ENCODE assay signal across 8 cellular contexts in genomic region chr17:77429985-77430752, GRCh38.
DNase-seq lines count a peak whose midpoint lies in the region; ATAC-seq and TF ChIP-seq lines count a peak whose summit lies in the region.

No MANE protein-coding gene starts in this region.

- H2AFZ ChIP-seq in PC-3 (ENCODE audit: low read length), result no peak overlapping the region

- no peak overlapping the region for H3K4me2 ChIP-seq in PC-3 (ENCODE audit: low read length)

- intact Hi-C loops in PC-3 (cut with micrococcal nuclease), result loop anchor here (1.0 to 5.0 kb wide), 2 partner anchors 67 to 99 kb away; no protein-coding TSS in a partner anchor

- H3K9me2 ChIP-seq in PC-3 (replicated peaks; ENCODE audit: low read length), result no peaks in the 10 kb centered on the region

- H3K9me3 Mint-ChIP-seq in activated T-helper 17 cell treated with anti-CD3 and anti-CD28 coated beads, Interleukin-2, amount 50 U/mL, for 72 hours, result no peaks in the 10 kb centered on the region
- no peaks in the 10 kb centered on the region for H3K9me3 Mint-ChIP-seq in neural crest cell

- peak overlapping the region; percentile 32; the same call in 1 of the 2 replicates for H3K27ac ChIP-seq in PC-3 (ENCODE audit: low read length)

- H3K9me3 ChIP-seq in PC-3 (ENCODE audit: low read length), result no peaks in the 10 kb centered on the region

- CTCF ChIA-PET in PC-3 (lab: Charles Lee), result interaction anchor here (0.6 to 1.0 kb wide), 6 partner anchors 15 to 107 kb away, joined by 3 to 11 read pairs (median 6); no protein-coding TSS in a partner anchor

- ATAC-seq in PC-3 (peak; percentile 21), GM21576 (IDR thresholded peaks at IDR 0.05; ENCODE audit: unreplicated experiment) (no peak)
- ATAC-seq in activated T-helper 17 cell treated with anti-CD3 and anti-CD28 coated beads, Interleukin-2, amount 50 U/mL, for 72 hours (replicated peaks), result peak; percentile 48

- TF ChIP-seq CTCF in AG10803 (conservative IDR thresholded peaks at IDR 0.05; ENCODE audit: low read length) (peak; percentile 74), GM20000 (IDR thresholded peaks at IDR 0.05; ENCODE audit: extremely low read depth, missing control alignments) (peak; percentile 81), PC-3 (conservative IDR thresholded peaks at IDR 0.05; ENCODE audit: low read depth, low read length) (peak; percentile 93), fibroblast of pulmonary artery (IDR thresholded peaks at IDR 0.05; ENCODE audit: low read length, missing control alignments) (peak; percentile 77), neural crest cell (conservative IDR thresholded peaks at IDR 0.05) (peak; percentile 80)

- BruUV-seq in PC-3 (replicated peaks; lab: Mats Ljungman, UMichigan), result no TSS peak

- H3K4me3 Mint-ChIP-seq in activated T-helper 17 cell treated with anti-CD3 and anti-CD28 coated beads, Interleukin-2, amount 50 U/mL, for 72 hours, result no peak overlapping the region
- peak overlapping the region; percentile 61 for H3K4me3 Mint-ChIP-seq in neural crest cell

- H3K9ac ChIP-seq in PC-3 (ENCODE audit: low read length), result no peak overlapping the region

- peaks cover 11% of the 10 kb centered on the region for H3F3A ChIP-seq in PC-3 (ENCODE audit: low read length, unreplicated experiment)

- POLR2A ChIA-PET in PC-3 (lab: Charles Lee; ENCODE audit: unreplicated experiment), result no interaction called here

- peaks cover 21% of the 10 kb centered on the region for H3K36me3 Mint-ChIP-seq in activated T-helper 17 cell treated with anti-CD3 and anti-CD28 coated beads, Interleukin-2, amount 50 U/mL, for 72 hours (ENCODE audit: low read depth)
- no peaks in the 10 kb centered on the region for H3K36me3 Mint-ChIP-seq in neural crest cell (ENCODE audit: low read depth)

- DNase-seq in AG10803 (ENCODE audit: low read depth) (peak; percentile 99), GM20000 (ENCODE audit: low spot score) (peak; percentile 75), PC-3 (peak; percentile 91), fibroblast of pulmonary artery (ENCODE audit: low read depth) (peak; percentile 97), neural crest cell (ENCODE audit: low read depth, low spot score) (peak; percentile 95), stromal cell of bone marrow (ENCODE audit: low read depth) (peak; percentile 99)

- H3K27ac Mint-ChIP-seq in activated T-helper 17 cell treated with anti-CD3 and anti-CD28 coated beads, Interleukin-2, amount 50 U/mL, for 72 hours, result peak overlapping the region; percentile 54
- peak overlapping the region; percentile 84 for H3K27ac Mint-ChIP-seq in neural crest cell (ENCODE audit: unreplicated experiment)

- H3K4me3 ChIP-seq in AG10803 (ENCODE audit: low read length) (no peak overlapping the region), PC-3 (ENCODE audit: low read length) (no peak overlapping the region), fibroblast of pulmonary artery (replicated peaks; ENCODE audit: low read depth, low read length) (no peak overlapping the region)

- peaks cover 22% of the 10 kb centered on the region for H4K20me1 ChIP-seq in PC-3 (ENCODE audit: low read length)

- peaks cover 50% of the 10 kb centered on the region for H3K4me1 ChIP-seq in PC-3 (ENCODE audit: insufficient read depth, low read length)

- H3K4me1 Mint-ChIP-seq in activated T-helper 17 cell treated with anti-CD3 and anti-CD28 coated beads, Interleukin-2, amount 50 U/mL, for 72 hours, result peaks cover 33% of the 10 kb centered on the region
- H3K4me1 Mint-ChIP-seq in neural crest cell, result peaks cover 73% of the 10 kb centered on the region

- no peaks in the 10 kb centered on the region for H3K27me3 ChIP-seq in PC-3 (ENCODE audit: low read length)

- peaks cover 11% of the 10 kb centered on the region; the same call in 1 of the 2 replicates for H3K36me3 ChIP-seq in PC-3 (ENCODE audit: low read depth, low read length)

- H3K79me2 ChIP-seq in PC-3 (ENCODE audit: low read length), result peaks cover 86% of the 10 kb centered on the region

- no peaks in the 10 kb centered on the region for H3K27me3 Mint-ChIP-seq in activated T-helper 17 cell treated with anti-CD3 and anti-CD28 coated beads, Interleukin-2, amount 50 U/mL, for 72 hours
- no peaks in the 10 kb centered on the region for H3K27me3 Mint-ChIP-seq in neural crest cell (ENCODE audit: low read depth)
